In the genomic region with DNA sequence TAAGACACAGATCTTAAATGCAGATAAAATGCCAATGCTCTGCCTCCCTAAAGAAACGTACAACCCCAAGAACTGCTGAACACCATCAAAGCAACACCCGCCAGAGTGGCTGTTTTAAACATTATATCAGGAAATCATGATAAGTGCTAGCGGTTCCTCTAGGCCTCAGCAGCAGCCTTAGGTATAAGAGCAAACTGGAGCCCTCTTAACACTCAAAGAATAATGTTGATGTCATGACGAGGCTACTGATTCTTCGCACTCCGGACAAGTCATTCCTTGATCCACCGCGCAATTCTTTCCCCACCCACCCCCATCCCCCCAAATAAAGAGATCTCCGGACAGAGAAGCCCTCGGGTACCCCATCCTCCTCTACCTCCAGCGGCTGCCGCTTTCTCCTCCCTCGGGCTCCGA, we compare ENCODE assay signal across 7 cellular contexts. TPM values are rescaled to one million over a fixed set of nuclear protein-coding genes. Genes with fewer than 3 reads are reported as not detected.
DNase-seq lines count a peak whose midpoint lies in the region; TF ChIP-seq lines count a peak whose summit lies in the region.

No MANE protein-coding gene starts in this region.

- H3K27ac ChIP-seq in ascending aorta (peak overlapping the region; percentile 85 to 91), stomach smooth muscle (ENCODE audit: low read length) (peak overlapping the region; percentile 74)

- H3K27me3 ChIP-seq in ascending aorta (no peaks in the 10 kb centered on the region), stomach smooth muscle (ENCODE audit: control insufficient read depth in 1 of 2, insufficient read depth in 2 of 2, low read length in 2 of 2) (no peaks in the 10 kb centered on the region)

- peaks cover 3% of the 10 kb centered on the region; the same call in 1 of the 2 replicates for H3K4me1 ChIP-seq in ES-I3 (ENCODE audit: insufficient read depth, low read length)
- peaks cover 0 to 19% of the 10 kb centered on the region in 2 donors for H3K4me1 ChIP-seq in ascending aorta
- H3K4me1 ChIP-seq in stomach smooth muscle (ENCODE audit: control insufficient read depth, insufficient read depth, low read length): peaks cover 13% of the 10 kb centered on the region

- H3K9me3 ChIP-seq in ES-I3 (ENCODE audit: control insufficient read depth, insufficient read depth, low read length) (no peaks in the 10 kb centered on the region), ascending aorta (no peaks in the 10 kb centered on the region), stomach smooth muscle (ENCODE audit: control insufficient read depth in 2 of 2, low read length in 2 of 2) (no peaks in the 10 kb centered on the region)

- DNase-seq in LoVo (ENCODE audit: low spot score): peak; percentile 29
- no peak for DNase-seq in ascending aorta (ENCODE audit: low spot score in 2 of 2)
- peak; percentile 60 for DNase-seq in iris pigment epithelial cell (ENCODE audit: low read depth)
- DNase-seq in NCI-H1048 (lab: John Stamatoyannopoulos, UW): no peak
- no peak for DNase-seq in NK-92 treated with Interleukin-12 subunit alpha and Interleukin-12 subunit beta, amount 100 ng/mL, for 24 hours (lab: John Stamatoyannopoulos, UW)

- H3K36me3 ChIP-seq in ES-I3 (ENCODE audit: insufficient read depth, low read length): no peaks in the 10 kb centered on the region
- H3K36me3 ChIP-seq in ascending aorta: no peaks in the 10 kb centered on the region
- no peaks in the 10 kb centered on the region for H3K36me3 ChIP-seq in stomach smooth muscle (ENCODE audit: control insufficient read depth in 2 of 2, insufficient read depth in 2 of 2, low read length in 2 of 2)

- TF ChIP-seq CTCF in ascending aorta (IDR thresholded peaks at IDR 0.05): no peak

- H3K9ac ChIP-seq in ES-I3 (ENCODE audit: low read depth, low read length): peak overlapping the region; percentile 90
- H3K9ac ChIP-seq in stomach smooth muscle (ENCODE audit: low read length in 2 of 2): peak overlapping the region; percentile 76 to 90

- H3K4me3 ChIP-seq in ascending aorta: peak overlapping the region; percentile 65 to 88
- H3K4me3 ChIP-seq in stomach smooth muscle (ENCODE audit: low read length in 2 of 2): peak overlapping the region; percentile 77 to 83

- intact Hi-C loops in ascending aorta (cut with DNase I): loop anchor here (5.0 to 10.0 kb wide), 2 partner anchors 445 to 1538 kb away; partner anchors contain the start of genes HELQ, MRPS18C and RASGEF1B

RNA-seq across cellular contexts. Expression of gene LIN54, which starts 0.5 kb away (rescaled TPM):
- total RNA-seq in ascending aorta: 6.2 TPM

RNA-seq across cellular contexts. Expression of gene COPS4, which starts 24.9 kb away (rescaled TPM):
- total RNA-seq in ascending aorta: 83.5 TPM

Comparison
In these comparisons a context has a peak if more than half of its experiments do, and no peak if none do; other contexts are left out.
1. DNase-seq: peak in LoVo (single experiment) and iris pigment epithelial cell (single experiment); none in ascending aorta (0 of 2), NCI-H1048 (single experiment) and NK-92 treated with Interleukin-12 subunit alpha and Interleukin-12 subunit beta, amount 100 ng/mL, for 24 hours (single experiment).